1 cellular context compared by ENCODE assay signal in the genomic region with DNA sequence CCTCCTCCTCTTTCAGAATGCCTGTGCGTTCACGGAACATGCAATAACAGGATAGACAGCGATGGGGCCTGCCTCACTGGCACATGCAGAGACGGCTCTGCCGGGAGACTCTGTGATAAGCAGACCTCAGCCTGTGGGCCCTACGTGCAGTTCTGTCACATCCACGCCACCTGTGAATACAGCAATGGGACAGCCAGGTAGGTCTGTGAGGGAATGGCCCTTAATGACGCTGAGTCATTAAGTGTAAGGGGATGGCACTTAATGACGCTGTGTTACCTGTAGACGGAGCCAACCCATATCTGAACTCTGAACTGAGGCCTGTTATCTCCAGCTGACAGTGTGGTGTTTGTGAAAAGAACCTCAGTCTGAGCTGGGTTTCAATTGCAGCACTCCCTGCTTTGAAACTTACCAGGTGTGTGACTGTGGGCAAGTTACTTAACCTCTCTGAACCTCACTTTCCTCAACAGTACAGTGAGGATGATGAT.
TF ChIP-seq lines count a peak whose summit lies in the region.

No MANE protein-coding gene starts in this region.

TF ChIP-seq in HepG2, 621 proteins besides CTCF, POLR2A, EP300 and RAD21 (continued from another document):
- TF ChIP-seq, protein P1, sequence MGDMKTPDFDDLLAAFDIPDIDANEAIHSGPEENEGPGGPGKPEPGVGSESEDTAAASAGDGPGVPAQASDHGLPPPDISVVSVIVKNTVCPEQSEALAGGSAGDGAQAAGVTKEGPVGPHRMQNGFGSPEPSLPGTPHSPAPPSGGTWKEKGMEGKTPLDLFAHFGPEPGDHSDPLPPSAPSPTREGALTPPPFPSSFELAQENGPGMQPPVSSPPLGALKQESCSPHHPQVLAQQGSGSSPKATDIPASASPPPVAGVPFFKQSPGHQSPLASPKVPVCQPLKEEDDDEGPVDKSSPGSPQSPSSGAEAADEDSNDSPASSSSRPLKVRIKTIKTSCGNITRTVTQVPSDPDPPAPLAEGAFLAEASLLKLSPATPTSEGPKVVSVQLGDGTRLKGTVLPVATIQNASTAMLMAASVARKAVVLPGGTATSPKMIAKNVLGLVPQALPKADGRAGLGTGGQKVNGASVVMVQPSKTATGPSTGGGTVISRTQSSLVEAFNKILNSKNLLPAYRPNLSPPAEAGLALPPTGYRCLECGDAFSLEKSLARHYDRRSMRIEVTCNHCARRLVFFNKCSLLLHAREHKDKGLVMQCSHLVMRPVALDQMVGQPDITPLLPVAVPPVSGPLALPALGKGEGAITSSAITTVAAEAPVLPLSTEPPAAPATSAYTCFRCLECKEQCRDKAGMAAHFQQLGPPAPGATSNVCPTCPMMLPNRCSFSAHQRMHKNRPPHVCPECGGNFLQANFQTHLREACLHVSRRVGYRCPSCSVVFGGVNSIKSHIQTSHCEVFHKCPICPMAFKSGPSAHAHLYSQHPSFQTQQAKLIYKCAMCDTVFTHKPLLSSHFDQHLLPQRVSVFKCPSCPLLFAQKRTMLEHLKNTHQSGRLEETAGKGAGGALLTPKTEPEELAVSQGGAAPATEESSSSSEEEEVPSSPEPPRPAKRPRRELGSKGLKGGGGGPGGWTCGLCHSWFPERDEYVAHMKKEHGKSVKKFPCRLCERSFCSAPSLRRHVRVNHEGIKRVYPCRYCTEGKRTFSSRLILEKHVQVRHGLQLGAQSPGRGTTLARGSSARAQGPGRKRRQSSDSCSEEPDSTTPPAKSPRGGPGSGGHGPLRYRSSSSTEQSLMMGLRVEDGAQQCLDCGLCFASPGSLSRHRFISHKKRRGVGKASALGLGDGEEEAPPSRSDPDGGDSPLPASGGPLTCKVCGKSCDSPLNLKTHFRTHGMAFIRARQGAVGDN (CRISPR knock-in tag; IDR thresholded peaks at IDR 0.05): peak; percentile 18; the same call in 1 of the 2 replicates
- TF ChIP-seq CBFB (CRISPR knock-in tag; IDR thresholded peaks at IDR 0.05): no peak
- no peak for TF ChIP-seq FOSL1 (CRISPR knock-in tag; IDR thresholded peaks at IDR 0.05; ENCODE audit: borderline replicate concordance)
- TF ChIP-seq, protein P2, sequence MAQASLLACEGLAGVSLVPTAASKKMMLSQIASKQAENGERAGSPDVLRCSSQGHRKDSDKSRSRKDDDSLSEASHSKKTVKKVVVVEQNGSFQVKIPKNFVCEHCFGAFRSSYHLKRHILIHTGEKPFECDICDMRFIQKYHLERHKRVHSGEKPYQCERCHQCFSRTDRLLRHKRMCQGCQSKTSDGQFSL (CRISPR knock-in tag; IDR thresholded peaks at IDR 0.05): no peak
- TF ChIP-seq ZEB1 (IDR thresholded peaks at IDR 0.05; ENCODE audit: insufficient replicate concordance, low read depth): peak; percentile 53
- 0 out of 2 replicates have a peak, but pooled peaks have one; percentile 21 for TF ChIP-seq SALL1 (CRISPR knock-in tag; IDR thresholded peaks at IDR 0.05)
- TF ChIP-seq, protein P3, sequence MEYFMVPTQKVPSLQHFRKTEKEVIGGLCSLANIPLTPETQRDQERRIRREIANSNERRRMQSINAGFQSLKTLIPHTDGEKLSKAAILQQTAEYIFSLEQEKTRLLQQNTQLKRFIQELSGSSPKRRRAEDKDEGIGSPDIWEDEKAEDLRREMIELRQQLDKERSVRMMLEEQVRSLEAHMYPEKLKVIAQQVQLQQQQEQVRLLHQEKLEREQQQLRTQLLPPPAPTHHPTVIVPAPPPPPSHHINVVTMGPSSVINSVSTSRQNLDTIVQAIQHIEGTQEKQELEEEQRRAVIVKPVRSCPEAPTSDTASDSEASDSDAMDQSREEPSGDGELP (IDR thresholded peaks at IDR 0.05; ENCODE audit: borderline replicate concordance, low read depth): peak; percentile 90; the same call in 1 of the 2 replicates
- TF ChIP-seq NR2F6 (IDR thresholded peaks at IDR 0.05): no peak
- TF ChIP-seq NR2F6 (CRISPR knock-in tag; IDR thresholded peaks at IDR 0.05): no peak
- TF ChIP-seq, protein P4, sequence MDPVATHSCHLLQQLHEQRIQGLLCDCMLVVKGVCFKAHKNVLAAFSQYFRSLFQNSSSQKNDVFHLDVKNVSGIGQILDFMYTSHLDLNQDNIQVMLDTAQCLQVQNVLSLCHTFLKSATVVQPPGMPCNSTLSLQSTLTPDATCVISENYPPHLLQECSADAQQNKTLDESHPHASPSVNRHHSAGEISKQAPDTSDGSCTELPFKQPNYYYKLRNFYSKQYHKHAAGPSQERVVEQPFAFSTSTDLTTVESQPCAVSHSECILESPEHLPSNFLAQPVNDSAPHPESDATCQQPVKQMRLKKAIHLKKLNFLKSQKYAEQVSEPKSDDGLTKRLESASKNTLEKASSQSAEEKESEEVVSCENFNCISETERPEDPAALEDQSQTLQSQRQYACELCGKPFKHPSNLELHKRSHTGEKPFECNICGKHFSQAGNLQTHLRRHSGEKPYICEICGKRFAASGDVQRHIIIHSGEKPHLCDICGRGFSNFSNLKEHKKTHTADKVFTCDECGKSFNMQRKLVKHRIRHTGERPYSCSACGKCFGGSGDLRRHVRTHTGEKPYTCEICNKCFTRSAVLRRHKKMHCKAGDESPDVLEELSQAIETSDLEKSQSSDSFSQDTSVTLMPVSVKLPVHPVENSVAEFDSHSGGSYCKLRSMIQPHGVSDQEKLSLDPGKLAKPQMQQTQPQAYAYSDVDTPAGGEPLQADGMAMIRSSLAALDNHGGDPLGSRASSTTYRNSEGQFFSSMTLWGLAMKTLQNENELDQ (CRISPR knock-in tag; IDR thresholded peaks at IDR 0.05; ENCODE audit: borderline replicate concordance): no peak
- TF ChIP-seq SKI (IDR thresholded peaks at IDR 0.05; ENCODE audit: partially characterized antibody): no peak
- peak; percentile 77; the same call in 1 of the 2 replicates for TF ChIP-seq ZNF768 (CRISPR knock-in tag; IDR thresholded peaks at IDR 0.05)
- TF ChIP-seq ZFX (CRISPR knock-in tag; IDR thresholded peaks at IDR 0.05; ENCODE audit: low read depth): peak; percentile 64
- no peak for TF ChIP-seq ZNF720 (CRISPR knock-in tag; IDR thresholded peaks at IDR 0.05)
- TF ChIP-seq STAG1 (CRISPR knock-in tag; IDR thresholded peaks at IDR 0.05): no peak
- peak; percentile 64; the same call in 1 of the 2 replicates for TF ChIP-seq HNF4A (CRISPR knock-in tag; IDR thresholded peaks at IDR 0.05)
- TF ChIP-seq AKAP8 (CRISPR knock-in tag; IDR thresholded peaks at IDR 0.05): no peak
- TF ChIP-seq SMAD1 (CRISPR knock-in tag; IDR thresholded peaks at IDR 0.05; ENCODE audit: borderline replicate concordance, low read depth): no peak
- TF ChIP-seq DNMT3B (CRISPR knock-in tag; conservative IDR thresholded peaks at IDR 0.05): no peak
- peak; percentile 51; the same call in 1 of the 2 replicates for TF ChIP-seq ZFY (CRISPR knock-in tag; IDR thresholded peaks at IDR 0.05)
- TF ChIP-seq FOXA3 (CRISPR knock-in tag; IDR thresholded peaks at IDR 0.05): 0 out of 2 replicates have a peak, but pooled peaks have one; percentile 15
- no peak for TF ChIP-seq ZNF747 (CRISPR knock-in tag; IDR thresholded peaks at IDR 0.05; ENCODE audit: borderline replicate concordance)
- TF ChIP-seq ZNF232 (CRISPR knock-in tag; IDR thresholded peaks at IDR 0.05; ENCODE audit: borderline replicate concordance): peak; percentile 94
- peak; percentile 13; the same call in 1 of the 2 replicates for TF ChIP-seq ZNF629 (CRISPR knock-in tag; conservative IDR thresholded peaks at IDR 0.05)
- TF ChIP-seq RARA (CRISPR knock-in tag; IDR thresholded peaks at IDR 0.05): 0 out of 2 replicates have a peak, but pooled peaks have one; percentile 11
- TF ChIP-seq ZNF644 (CRISPR knock-in tag; IDR thresholded peaks at IDR 0.05; ENCODE audit: low read depth): peak; percentile 32; the same call in 1 of the 2 replicates
- no peak for TF ChIP-seq KDM1A (CRISPR knock-in tag; IDR thresholded peaks at IDR 0.05)
- TF ChIP-seq ZNF773 (CRISPR knock-in tag; IDR thresholded peaks at IDR 0.05; ENCODE audit: borderline replicate concordance): no peak
- no peak for TF ChIP-seq PHB2 (IDR thresholded peaks at IDR 0.05; ENCODE audit: partially characterized antibody)
- TF ChIP-seq SRSF9 (IDR thresholded peaks at IDR 0.05; ENCODE audit: borderline replicate concordance, insufficient read depth, low read depth, low read length, poor library complexity, severe bottlenecking): no peak
- TF ChIP-seq, protein P5, sequence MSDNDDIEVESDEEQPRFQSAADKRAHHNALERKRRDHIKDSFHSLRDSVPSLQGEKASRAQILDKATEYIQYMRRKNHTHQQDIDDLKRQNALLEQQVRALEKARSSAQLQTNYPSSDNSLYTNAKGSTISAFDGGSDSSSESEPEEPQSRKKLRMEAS (IDR thresholded peaks at IDR 0.05): no peak
- TF ChIP-seq FOSL2 (CRISPR knock-in tag; IDR thresholded peaks at IDR 0.05): peak; percentile 58
- TF ChIP-seq ZNF777 (CRISPR knock-in tag; IDR thresholded peaks at IDR 0.05): no peak
- TF ChIP-seq ASH2L (IDR thresholded peaks at IDR 0.05; ENCODE audit: insufficient read length, low read depth, low read length): no peak
- TF ChIP-seq, protein P6, sequence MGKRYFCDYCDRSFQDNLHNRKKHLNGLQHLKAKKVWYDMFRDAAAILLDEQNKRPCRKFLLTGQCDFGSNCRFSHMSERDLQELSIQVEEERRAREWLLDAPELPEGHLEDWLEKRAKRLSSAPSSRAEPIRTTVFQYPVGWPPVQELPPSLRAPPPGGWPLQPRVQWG (CRISPR knock-in tag; IDR thresholded peaks at IDR 0.05; ENCODE audit: borderline replicate concordance, low read depth): no peak
- TF ChIP-seq, protein P7, sequence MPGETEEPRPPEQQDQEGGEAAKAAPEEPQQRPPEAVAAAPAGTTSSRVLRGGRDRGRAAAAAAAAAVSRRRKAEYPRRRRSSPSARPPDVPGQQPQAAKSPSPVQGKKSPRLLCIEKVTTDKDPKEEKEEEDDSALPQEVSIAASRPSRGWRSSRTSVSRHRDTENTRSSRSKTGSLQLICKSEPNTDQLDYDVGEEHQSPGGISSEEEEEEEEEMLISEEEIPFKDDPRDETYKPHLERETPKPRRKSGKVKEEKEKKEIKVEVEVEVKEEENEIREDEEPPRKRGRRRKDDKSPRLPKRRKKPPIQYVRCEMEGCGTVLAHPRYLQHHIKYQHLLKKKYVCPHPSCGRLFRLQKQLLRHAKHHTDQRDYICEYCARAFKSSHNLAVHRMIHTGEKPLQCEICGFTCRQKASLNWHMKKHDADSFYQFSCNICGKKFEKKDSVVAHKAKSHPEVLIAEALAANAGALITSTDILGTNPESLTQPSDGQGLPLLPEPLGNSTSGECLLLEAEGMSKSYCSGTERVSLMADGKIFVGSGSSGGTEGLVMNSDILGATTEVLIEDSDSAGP (CRISPR knock-in tag; IDR thresholded peaks at IDR 0.05; ENCODE audit: borderline replicate concordance): no peak
- 0 out of 2 replicates have a peak, but pooled peaks have one; percentile 39 for TF ChIP-seq CBX5 (CRISPR knock-in tag; IDR thresholded peaks at IDR 0.05; ENCODE audit: borderline replicate concordance)
- TF ChIP-seq ADNP (CRISPR knock-in tag; IDR thresholded peaks at IDR 0.05): no peak
- TF ChIP-seq, protein P8, sequence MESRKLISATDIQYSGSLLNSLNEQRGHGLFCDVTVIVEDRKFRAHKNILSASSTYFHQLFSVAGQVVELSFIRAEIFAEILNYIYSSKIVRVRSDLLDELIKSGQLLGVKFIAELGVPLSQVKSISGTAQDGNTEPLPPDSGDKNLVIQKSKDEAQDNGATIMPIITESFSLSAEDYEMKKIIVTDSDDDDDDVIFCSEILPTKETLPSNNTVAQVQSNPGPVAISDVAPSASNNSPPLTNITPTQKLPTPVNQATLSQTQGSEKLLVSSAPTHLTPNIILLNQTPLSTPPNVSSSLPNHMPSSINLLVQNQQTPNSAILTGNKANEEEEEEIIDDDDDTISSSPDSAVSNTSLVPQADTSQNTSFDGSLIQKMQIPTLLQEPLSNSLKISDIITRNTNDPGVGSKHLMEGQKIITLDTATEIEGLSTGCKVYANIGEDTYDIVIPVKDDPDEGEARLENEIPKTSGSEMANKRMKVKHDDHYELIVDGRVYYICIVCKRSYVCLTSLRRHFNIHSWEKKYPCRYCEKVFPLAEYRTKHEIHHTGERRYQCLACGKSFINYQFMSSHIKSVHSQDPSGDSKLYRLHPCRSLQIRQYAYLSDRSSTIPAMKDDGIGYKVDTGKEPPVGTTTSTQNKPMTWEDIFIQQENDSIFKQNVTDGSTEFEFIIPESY (CRISPR knock-in tag; IDR thresholded peaks at IDR 0.05): 0 out of 2 replicates have a peak, but pooled peaks have one; percentile 19
- TF ChIP-seq ZMYM3 (CRISPR knock-in tag; IDR thresholded peaks at IDR 0.05): peak; percentile 53; the same call in 1 of the 2 replicates
- TF ChIP-seq ZNF337 (CRISPR knock-in tag; IDR thresholded peaks at IDR 0.05; ENCODE audit: borderline replicate concordance, low read depth): no peak
- peak; percentile 9 for TF ChIP-seq TEAD3 (CRISPR knock-in tag; optimal IDR thresholded peaks at IDR 0.05; ENCODE audit: borderline replicate concordance)
- 0 out of 2 replicates have a peak, but pooled peaks have one; percentile 39 for TF ChIP-seq CREB1 (IDR thresholded peaks at IDR 0.05)
- TF ChIP-seq CREB1 (CRISPR knock-in tag; IDR thresholded peaks at IDR 0.05): no peak
